In genomic region chr14:21846227-21846885, GRCh38 we compare ENCODE assay signal across 8 cellular contexts.
DNase-seq lines count a peak whose midpoint lies in the region; ATAC-seq, FAIRE-seq and TF ChIP-seq lines count a peak whose summit lies in the region.

No MANE protein-coding gene starts in this region.

- H3K79me2 ChIP-seq in mammary epithelial cell (ENCODE audit: insufficient read depth, low read length), result no peaks in the 10 kb centered on the region

- H4K20me1 ChIP-seq in mammary epithelial cell (ENCODE audit: insufficient read depth, low read length), result no peaks in the 10 kb centered on the region

- 22% methylated on average over 9 of the region's 13 CpGs for WGBS in mammary epithelial cell (ENCODE audit: low coverage, missing lambda C conversion rate)
- WGBS in transverse colon (ENCODE audit: low coverage in 1 of 2), 2 donors, result 26 to 29% methylated on average over 7 to 13 of the region's 13 CpGs

- no peak for TF ChIP-seq EP300 in transverse colon (IDR thresholded peaks at IDR 0.05; ENCODE audit: low read depth)

- H3K4me1 ChIP-seq in mammary epithelial cell (ENCODE audit: insufficient read depth, low read length), result no peaks in the 10 kb centered on the region
- no peaks in the 10 kb centered on the region for H3K4me1 ChIP-seq in transverse colon

- H3K4me3 ChIP-seq in mammary epithelial cell (replicated peaks in 1 of 3; ENCODE audit: insufficient read depth in 1 of 3, low read depth in 2 of 3, low read length in 3 of 3), result no peak overlapping the region
- H3K4me3 ChIP-seq in transverse colon, result no peak overlapping the region

- DNase-seq in EL, result peak; percentile 27
- DNase-seq in mammary epithelial cell, result peak; percentile 18
- peak; percentile 68 for DNase-seq in natural killer cell treated with Interleukin-12 subunit alpha and Interleukin-12 subunit beta and Interleukin-15 and Interleukin-18, amount 100 ng/mL, for 72 hours (ENCODE audit: low spot score)
- DNase-seq in transverse colon, result peak; percentile 49

- TF ChIP-seq CTCF in mammary epithelial cell (conservative IDR thresholded peaks at IDR 0.05 in 1 of 2, IDR thresholded peaks at IDR 0.05 in 1 of 2; ENCODE audit: extremely low read depth in 1 of 2, insufficient read depth in 1 of 2, low read depth in 1 of 2, low read length in 2 of 2) (peak; percentile 66 to 79), transverse colon (IDR thresholded peaks at IDR 0.05) (peak in 4 of 5 experiments; percentile 18 to 58 (median 46))

- CTCF ChIA-PET in mammary epithelial cell (lab: Charles Lee; ENCODE audit: low non-redundant PET), result interaction anchor here (0.6 kb wide), 1 partner anchor 106 kb away, joined by 3 read pairs; no protein-coding TSS in a partner anchor

- in situ Hi-C loops in mammary epithelial cell (cut with MboI; ENCODE audit: low sequenced_read_pairs in 2 of 2) (no loop called here), transverse colon (cut with MboI; ENCODE audit: low pct_ligation_motif_present in 1 of 4, low pct_unique_long_range_greater_than_20kb in 1 of 4, low sequenced_read_pairs in 3 of 4) (no loop called here)

- FAIRE-seq in TTC549 (lab: Jason Lieb, UNC), result peak; percentile 5

- no peak overlapping the region for H3K27ac Mint-ChIP-seq in natural killer cell treated with Interleukin-12 subunit alpha and Interleukin-12 subunit beta and Interleukin-15 and Interleukin-18, amount 100 ng/mL, for 72 hours

- H3K9me3 ChIP-seq in mammary epithelial cell (replicated peaks; ENCODE audit: insufficient read depth, low read length), result no peaks in the 10 kb centered on the region
- no peaks in the 10 kb centered on the region for H3K9me3 ChIP-seq in transverse colon

- dilution Hi-C loops in mammary epithelial cell (cut with HindIII; ENCODE audit: low sequenced_read_pairs), result no loop called here

- H3K9ac ChIP-seq in mammary epithelial cell (ENCODE audit: insufficient read depth, low read length), result no peak overlapping the region

- H3K27ac ChIP-seq in mammary epithelial cell (ENCODE audit: insufficient read depth, low read depth, low read length) (no peak overlapping the region), transverse colon (no peak overlapping the region)

- H3K27me3 Mint-ChIP-seq in natural killer cell treated with Interleukin-12 subunit alpha and Interleukin-12 subunit beta and Interleukin-15 and Interleukin-18, amount 100 ng/mL, for 72 hours, result peaks cover 34 to 55% of the 10 kb centered on the region in 2 donors

- no TSS peak for BruUV-seq in mammary epithelial cell (replicated peaks; lab: Mats Ljungman, UMichigan)

- no peaks in the 10 kb centered on the region for H3K9me3 Mint-ChIP-seq in natural killer cell treated with Interleukin-12 subunit alpha and Interleukin-12 subunit beta and Interleukin-15 and Interleukin-18, amount 100 ng/mL, for 72 hours

- intact Hi-C loops in mammary epithelial cell (cut with micrococcal nuclease), result no loop called here
- intact Hi-C loops in transverse colon (cut with DNase I; ENCODE audit: low total_unique reads), result no loop called here

- H3K4me3 Mint-ChIP-seq in natural killer cell treated with Interleukin-12 subunit alpha and Interleukin-12 subunit beta and Interleukin-15 and Interleukin-18, amount 100 ng/mL, for 72 hours, result peak overlapping the region; percentile 13

- peak; percentile 56 for ATAC-seq in HG03520 (IDR thresholded peaks at IDR 0.05; ENCODE audit: unreplicated experiment)
- ATAC-seq in natural killer cell treated with Interleukin-12 subunit alpha and Interleukin-12 subunit beta and Interleukin-15 and Interleukin-18, amount 100 ng/mL, for 72 hours, result peak; percentile 73 to 75
- ATAC-seq in HG02981 (IDR thresholded peaks at IDR 0.05; ENCODE audit: unreplicated experiment), result no peak
- ATAC-seq in GM19395 (IDR thresholded peaks at IDR 0.05; ENCODE audit: unreplicated experiment), result no peak

- peaks cover 7 to 10% of the 10 kb centered on the region in 2 donors for H3K4me1 Mint-ChIP-seq in natural killer cell treated with Interleukin-12 subunit alpha and Interleukin-12 subunit beta and Interleukin-15 and Interleukin-18, amount 100 ng/mL, for 72 hours (ENCODE audit: low read depth in 2 of 2)

- H2AFZ ChIP-seq in mammary epithelial cell (ENCODE audit: low read depth, low read length), result no peak overlapping the region

- H3K36me3 Mint-ChIP-seq in natural killer cell treated with Interleukin-12 subunit alpha and Interleukin-12 subunit beta and Interleukin-15 and Interleukin-18, amount 100 ng/mL, for 72 hours, result no peaks in the 10 kb centered on the region

- no peak overlapping the region for H3K4me2 ChIP-seq in mammary epithelial cell (ENCODE audit: insufficient read depth, low read depth, low read length)

- no peak for TF ChIP-seq POLR2A in transverse colon (IDR thresholded peaks at IDR 0.05)

- no peaks in the 10 kb centered on the region for H3K36me3 ChIP-seq in mammary epithelial cell (ENCODE audit: insufficient read depth, low read length)
- no peaks in the 10 kb centered on the region for H3K36me3 ChIP-seq in transverse colon

- H3K27me3 ChIP-seq in mammary epithelial cell (ENCODE audit: insufficient read depth, low read length), result peaks cover 8% of the 10 kb centered on the region
- H3K27me3 ChIP-seq in transverse colon, result peaks cover 5% of the 10 kb centered on the region

Comparison
In these comparisons a context has a peak if more than half of its experiments do, and no peak if none do; other contexts are left out.
1. DNase-seq: peak in every context shown above with its lines; median percentile 68 in natural killer cell treated with Interleukin-12 subunit alpha and Interleukin-12 subunit beta and Interleukin-15 and Interleukin-18, amount 100 ng/mL, for 72 hours; 49 in transverse colon; 27 in EL; 18 in mammary epithelial cell.
2. ATAC-seq: peak in HG03520 (single experiment) and natural killer cell treated with Interleukin-12 subunit alpha and Interleukin-12 subunit beta and Interleukin-15 and Interleukin-18, amount 100 ng/mL, for 72 hours (2 of 2); none in HG02981 (single experiment) and GM19395 (single experiment).